10 cellular contexts compared by ENCODE assay signal in genomic region chr16:73059779-73060178, GRCh38. TPM values are rescaled to one million over a fixed set of nuclear protein-coding genes. Genes with fewer than 3 reads are reported as not detected.
DNase-seq lines count a peak whose midpoint lies in the region; ATAC-seq and TF ChIP-seq lines count a peak whose summit lies in the region.
"Had no signal": no experiment of that assay in that cellular context is flagged by ENCODE, and none has a peak within 500 bp of the region (broad histone marks: within the 10 kb centered on the region; RNA-seq: fewer than 3 reads in every experiment).

No MANE protein-coding gene starts in this region.

- no peak for ATAC-seq in effector memory CD8-positive, alpha-beta T cell (replicated peaks)
- ATAC-seq in GM18868 (IDR thresholded peaks at IDR 0.05; ENCODE audit: unreplicated experiment) = no peak
- ATAC-seq in GM19452 (IDR thresholded peaks at IDR 0.05; ENCODE audit: unreplicated experiment) = no peak

- H3K4me1 Mint-ChIP-seq in effector memory CD8-positive, alpha-beta T cell (ENCODE audit: low read depth in 2 of 2) = peaks cover 10 to 14% of the 10 kb centered on the region in 2 donors

- no peak overlapping the region for H3K27ac Mint-ChIP-seq in effector memory CD8-positive, alpha-beta T cell

- H2AFZ ChIP-seq in MM.1S (ENCODE audit: low read length) = no peak overlapping the region
- no peak overlapping the region for H2AFZ ChIP-seq in neuron (ENCODE audit: low read depth, low read length)

- H3F3A ChIP-seq in MM.1S (ENCODE audit: insufficient read depth, low read length) = no peaks in the 10 kb centered on the region

- H3K27me3 Mint-ChIP-seq in effector memory CD8-positive, alpha-beta T cell = peaks cover 57 to 74% of the 10 kb centered on the region in 2 donors

- no peak overlapping the region for H3K9ac ChIP-seq in MM.1S (ENCODE audit: low read length)

- H3K4me1 ChIP-seq in MM.1S (ENCODE audit: low read length) = no peaks in the 10 kb centered on the region
- H3K4me1 ChIP-seq in neuron (ENCODE audit: insufficient read depth, low read length) = peaks cover 77% of the 10 kb centered on the region

- H3K36me3 Mint-ChIP-seq in effector memory CD8-positive, alpha-beta T cell (ENCODE audit: insufficient read depth) = peaks cover 10% of the 10 kb centered on the region

- H3K36me3 ChIP-seq in BJ (ENCODE audit: control insufficient read depth, insufficient read depth, low read length) = no peaks in the 10 kb centered on the region
- H3K36me3 ChIP-seq in MM.1S (replicated peaks; ENCODE audit: insufficient read depth, low read length) = no peaks in the 10 kb centered on the region
- no peaks in the 10 kb centered on the region for H3K36me3 ChIP-seq in neuron (ENCODE audit: insufficient read depth, low read length)

- no peaks in the 10 kb centered on the region for H3K9me2 ChIP-seq in MM.1S (replicated peaks; ENCODE audit: insufficient read depth, low read length)

- H3K27me3 ChIP-seq in BJ (ENCODE audit: control insufficient read depth, insufficient read depth, low read length) = no peaks in the 10 kb centered on the region
- H3K27me3 ChIP-seq in MM.1S (replicated peaks; ENCODE audit: insufficient read depth, low read length) = peaks cover 29% of the 10 kb centered on the region
- peaks cover 8% of the 10 kb centered on the region for H3K27me3 ChIP-seq in neuron (ENCODE audit: insufficient read depth, low read length)

- no peak for TF ChIP-seq CTCF in BJ (IDR thresholded peaks at IDR 0.05; ENCODE audit: insufficient read depth, low read depth, low read length)
- TF ChIP-seq CTCF in MM.1S (IDR thresholded peaks at IDR 0.05; ENCODE audit: low read length) = no peak

- H3K4me3 ChIP-seq in BJ (ENCODE audit: low read depth, low read length) = peak overlapping the region; percentile 65
- H3K4me3 ChIP-seq in MM.1S (ENCODE audit: low read length) = no peak overlapping the region
- peak overlapping the region; percentile 89 for H3K4me3 ChIP-seq in neuron (ENCODE audit: low read length)

- H3K9me3 Mint-ChIP-seq in effector memory CD8-positive, alpha-beta T cell = no peaks in the 10 kb centered on the region

- DNase-seq in BJ (ENCODE audit: low read depth) (no peak), MM.1S (no peak), COLO668 (lab: John Stamatoyannopoulos, UW; ENCODE audit: unreplicated experiment) (no peak), medulla oblongata (ENCODE audit: extremely low spot score) (no peak)
- DNase-seq in effector memory CD8-positive, alpha-beta T cell = no peak
- DNase-seq: activated CD4-positive, alpha-beta T cell treated with anti-CD3 and anti-CD28 coated beads, Interleukin-2, amount 50 U/mL, for 4 hours; NK-92 treated with Interleukin-12 subunit alpha and Interleukin-12 subunit beta, amount 100 ng/mL, for 24 hours had no signal

- POLR2A ChIA-PET in BJ (lab: Charles Lee) = interaction anchor here (0.6 kb wide), 1 partner anchor 118 kb away, joined by 5 read pairs; no protein-coding TSS in a partner anchor

- H3K79me2 ChIP-seq in MM.1S (ENCODE audit: low read length) = no peaks in the 10 kb centered on the region

- H3K9me3 ChIP-seq in MM.1S (replicated peaks; ENCODE audit: insufficient read depth, low read length) = no peaks in the 10 kb centered on the region
- H3K9me3 ChIP-seq in neuron (ENCODE audit: low read length) = no peaks in the 10 kb centered on the region

- H3K4me3 Mint-ChIP-seq in effector memory CD8-positive, alpha-beta T cell = peak overlapping the region; percentile 77 to 82

- CTCF ChIA-PET in BJ (lab: Yijun Ruan, JAX) = interaction anchor here (1.3 kb wide), 1 partner anchor 185 kb away, joined by 4 read pairs; no protein-coding TSS in a partner anchor

- H3K27ac ChIP-seq in MM.1S (ENCODE audit: low read length) = no peak overlapping the region

- peak overlapping the region; percentile 34; the same call in 1 of the 2 replicates for H3K4me2 ChIP-seq in MM.1S (ENCODE audit: low read depth, low read length)

- no peaks in the 10 kb centered on the region for H4K20me1 ChIP-seq in MM.1S (ENCODE audit: insufficient read depth, low read length)

RNA-seq across cellular contexts. Expression of gene ZFHX3, which starts 11.9 kb away (rescaled TPM):
- polyA plus RNA-seq in BJ (2011; rRNA removed) = 2.2 and 2.8 TPM in 2 replicates
- polyA minus RNA-seq in BJ (2011; rRNA and poly(A)+ RNA removed) = 9.6 and 13.8 TPM in 2 replicates
